In the genomic region with DNA sequence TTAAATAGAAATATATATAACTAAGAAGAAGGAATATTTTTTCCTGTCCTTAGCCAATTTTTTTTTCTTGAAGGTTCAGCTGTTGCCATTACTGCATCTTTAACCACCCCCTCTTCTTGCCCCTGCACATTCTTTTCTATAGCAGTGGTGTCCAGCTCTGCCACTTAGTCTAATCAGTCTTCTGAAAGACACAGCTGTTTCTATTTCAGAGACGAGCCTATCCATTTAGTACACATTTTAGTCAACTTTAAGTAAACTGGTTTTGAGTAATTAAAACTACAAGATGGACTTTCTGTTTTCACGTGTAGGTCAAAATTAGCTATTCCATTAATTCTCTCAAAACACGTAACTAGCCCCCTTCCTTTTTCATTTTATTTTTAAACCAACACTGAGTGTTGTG, we compare ENCODE assay signal across 13 cellular contexts. TPM values are rescaled to one million over a fixed set of nuclear protein-coding genes. Genes with fewer than 3 reads are reported as not detected.
DNase-seq lines count a peak whose midpoint lies in the region; ATAC-seq, FAIRE-seq and TF ChIP-seq lines count a peak whose summit lies in the region.
"Had no signal": no experiment of that assay in that cellular context is flagged by ENCODE, and none has a peak within 500 bp of the region (broad histone marks: within the 10 kb centered on the region; RNA-seq: fewer than 3 reads in every experiment).

No MANE protein-coding gene starts in this region.

- H2AFZ ChIP-seq in HepG2 (ENCODE audit: low read length): no peak overlapping the region

- peaks cover 5% of the 10 kb centered on the region for H4K20me1 ChIP-seq in HepG2 (ENCODE audit: insufficient read depth, low read length)

- no peak overlapping the region for H3K9ac ChIP-seq in HepG2 (ENCODE audit: insufficient read depth, low read depth, low read length)

- intact Hi-C loops in lower lobe of right lung (cut with DNase I) (no loop called here), sciatic nerve (cut with DNase I) (no loop called here), HepG2 (cut with micrococcal nuclease; ENCODE audit: unreplicated experiment) (no loop called here)

- CTCF ChIA-PET in HepG2 (lab: Yijun Ruan, JAX; ENCODE audit: low intra/inter-chr PET ratio, low total read pairs): no interaction called here

- peaks cover 79% of the 10 kb centered on the region for H3K79me2 ChIP-seq in HepG2 (ENCODE audit: insufficient read depth, low read length)

- in situ Hi-C loops in GM13976 (cut with MboI; ENCODE audit: low sequenced_read_pairs, unreplicated experiment) (no loop called here), HepG2 (cut with HindIII; ENCODE audit: extremely low pct_ligation_motif_present, low pct_unique_long_range_greater_than_20kb) (no loop called here)

- no TSS peak for BruUV-seq in HepG2 (replicated peaks; lab: Mats Ljungman, UMichigan)

- TF ChIP-seq EP300 in HepG2 (IDR thresholded peaks at IDR 0.05; ENCODE audit: low read depth in 2 of 2, low read length in 2 of 2): no peak
- TF ChIP-seq EP300 in HepG2 (CRISPR knock-in tag; IDR thresholded peaks at IDR 0.05; ENCODE audit: borderline replicate concordance): no peak

- POLR2A ChIA-PET in HepG2 (lab: Yijun Ruan, JAX): interaction anchor here (1.8 kb wide), 1 partner anchor 22 kb away, joined by 5 read pairs; no protein-coding TSS in a partner anchor

- no peak for TF ChIP-seq RAD21 in HepG2 (CRISPR knock-in tag; IDR thresholded peaks at IDR 0.05)

- peaks cover 6% of the 10 kb centered on the region for H3K4me1 ChIP-seq in lower lobe of right lung
- H3K4me1 ChIP-seq in HepG2 (ENCODE audit: insufficient read depth, low read length): peaks cover 21% of the 10 kb centered on the region

- ATAC-seq in GM19438 (IDR thresholded peaks at IDR 0.05; ENCODE audit: low read depth, unreplicated experiment): peak; percentile 64
- ATAC-seq in HG02885 (IDR thresholded peaks at IDR 0.05; ENCODE audit: poor library complexity, unreplicated experiment): peak; percentile 82
- ATAC-seq in lower lobe of right lung: no peak
- no peak for ATAC-seq in sciatic nerve
- no peak for ATAC-seq in HepG2
- ATAC-seq: naive thymus-derived CD8-positive, alpha-beta T cell had no signal

- peak; percentile 40 for DNase-seq in GM13976 (ENCODE audit: low spot score)
- no peak for DNase-seq in HL-60 (ENCODE audit: low read depth in 1 of 2, low spot score in 1 of 2)
- DNase-seq in lower lobe of right lung: no peak
- DNase-seq in NCI-H82 treated with DMSO at 0.1 percent for 48 hours (lab: John Stamatoyannopoulos, UW; ENCODE audit: unreplicated experiment): no peak
- no peak for DNase-seq in sciatic nerve (ENCODE audit: low spot score)
- no peak for DNase-seq in HepG2 (ENCODE audit: low spot score)
- DNase-seq: activated CD4-positive, alpha-beta memory T cell treated with anti-CD3 and anti-CD28 coated beads, Interleukin-2, amount 10 ng/mL, durations not matched to agents 7 days and 5 days; naive thymus-derived CD8-positive, alpha-beta T cell; NCI-H446 treated with DMSO at 0.1 percent for 48 hours; tibial artery had no signal

- no peak for TF ChIP-seq CTCF in GM13976 (IDR thresholded peaks at IDR 0.05; ENCODE audit: borderline replicate concordance, control extremely low read depth, extremely low read depth, insufficient read depth, missing control alignments)
- no peak for TF ChIP-seq CTCF in HL-60 (IDR thresholded peaks at IDR 0.05; ENCODE audit: insufficient read depth, low read length)
- no peak for TF ChIP-seq CTCF in lower lobe of right lung (IDR thresholded peaks at IDR 0.05)
- no peak for TF ChIP-seq CTCF in HepG2 (CRISPR knock-in tag; IDR thresholded peaks at IDR 0.05)

- H3K27me3 ChIP-seq in HL-60 (ENCODE audit: insufficient read depth, poor library complexity, severe bottlenecking) (no peaks in the 10 kb centered on the region), lower lobe of right lung (ENCODE audit: low read depth) (no peaks in the 10 kb centered on the region), HepG2 (ENCODE audit: control insufficient read depth in 1 of 2, insufficient read depth in 2 of 2, low read length in 2 of 2) (no peaks in the 10 kb centered on the region)
- H3K27me3 ChIP-seq: tibial artery had no signal

- H3K9me3 ChIP-seq in lower lobe of right lung (peaks cover 8% of the 10 kb centered on the region), HepG2 (ENCODE audit: low read length) (peaks cover 16% of the 10 kb centered on the region; the same call in 1 of the 2 replicates)

- no peak overlapping the region for H3K4me2 ChIP-seq in HepG2 (ENCODE audit: low read depth, low read length)

- FAIRE-seq in HepG2 (lab: Jason Lieb, UNC): no peak
- FAIRE-seq: endothelial cell of umbilical vein had no signal

- H3K27ac ChIP-seq in HL-60 (replicated peaks) (peak overlapping the region; percentile 60), lower lobe of right lung (no peak overlapping the region), HepG2 (ENCODE audit: extremely low read length, insufficient read depth, low read length) (no peak overlapping the region)
- H3K27ac ChIP-seq: tibial artery had no signal

- no peaks in the 10 kb centered on the region for H3K36me3 ChIP-seq in lower lobe of right lung
- peaks cover 2 to 4% of the 10 kb centered on the region in 2 experiments; a peak in 3 of 5 replicates for H3K36me3 ChIP-seq in HepG2 (replicated peaks in 1 of 2; ENCODE audit: control insufficient read depth in 1 of 2, insufficient read depth in 2 of 2, low read length in 2 of 2)

- TF ChIP-seq POLR2A in HepG2 (IDR thresholded peaks at IDR 0.05; ENCODE audit: insufficient read depth in 1 of 2, low read depth in 2 of 2, low read length in 2 of 2): no peak

- WGBS in HepG2 (ENCODE audit: low lambda C conversion rate): 100% methylated on average over 3 of the region's 3 CpGs

- H3K4me3 ChIP-seq in HL-60 (replicated peaks; ENCODE audit: insufficient read depth, low read length): no peak overlapping the region
- no peak overlapping the region for H3K4me3 ChIP-seq in lower lobe of right lung
- H3K4me3 ChIP-seq in HepG2 (replicated peaks in 1 of 3; ENCODE audit: insufficient read depth in 1 of 3, low read depth in 2 of 3, low read length in 3 of 3): no peak overlapping the region
- H3K4me3 ChIP-seq: tibial artery had no signal

TF ChIP-seq in HepG2, 621 proteins besides CTCF, POLR2A, EP300 and RAD21:
- TF ChIP-seq TBX2 (CRISPR knock-in tag; IDR thresholded peaks at IDR 0.05; ENCODE audit: borderline replicate concordance): no peak
- TF ChIP-seq, protein P1, sequence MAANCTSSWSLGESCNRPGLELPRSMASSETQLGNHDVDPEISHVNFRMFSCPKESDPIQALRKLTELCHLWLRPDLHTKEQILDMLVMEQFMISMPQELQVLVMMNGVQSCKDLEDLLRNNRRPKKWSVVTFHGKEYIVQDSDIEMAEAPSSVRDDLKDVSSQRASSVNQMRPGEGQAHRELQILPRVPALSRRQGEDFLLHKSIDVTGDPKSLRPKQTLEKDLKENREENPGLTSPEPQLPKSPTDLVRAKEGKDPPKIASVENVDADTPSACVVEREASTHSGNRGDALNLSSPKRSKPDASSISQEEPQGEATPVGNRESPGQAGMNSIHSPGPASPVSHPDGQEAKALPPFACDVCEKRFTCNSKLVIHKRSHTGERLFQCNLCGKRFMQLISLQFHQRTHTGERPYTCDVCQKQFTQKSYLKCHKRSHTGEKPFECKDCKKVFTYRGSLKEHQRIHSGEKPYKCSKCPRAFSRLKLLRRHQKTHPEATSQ (CRISPR knock-in tag; IDR thresholded peaks at IDR 0.05; ENCODE audit: borderline replicate concordance): no peak

RNA-seq across cellular contexts. Expression of a gene that starts 21.0 kb away (rescaled TPM):
- 34.2 TPM for total RNA-seq in lower lobe of right lung
- 24.2 TPM for total RNA-seq in sciatic nerve
- 51.6 and 68.8 TPM in 2 replicates for total RNA-seq in HepG2 (2016; rRNA removed; fragmentation: Illumina TruSeq; extraction: Trizol)
- 10.0 and 11.5 TPM in 2 replicates for total RNA-seq in HepG2 (2016; cell fraction: cytosol; rRNA removed; fragmentation: Illumina TruSeq; extraction: Trizol; ENCODE audit: low read depth)
- total RNA-seq in HepG2 (2016; cell fraction: insoluble cytoplasmic fraction; rRNA removed; fragmentation: Illumina TruSeq; extraction: Trizol): 47.5 and 62.1 TPM in 2 replicates
- total RNA-seq in HepG2 (2016; cell fraction: membrane; rRNA removed; fragmentation: Illumina TruSeq; extraction: Trizol): 48.3 and 49.1 TPM in 2 replicates
- total RNA-seq in HepG2 (2016; cell fraction: nucleus; rRNA removed; fragmentation: Illumina TruSeq; extraction: Trizol): 43.8 and 44.8 TPM in 2 replicates
- polyA plus RNA-seq in HepG2 (2011; rRNA removed): 11.0 and 12.6 TPM in 2 replicates
- 6.4 and 7.3 TPM in 2 replicates for polyA plus RNA-seq in HepG2 (2011; cell fraction: cytosol; rRNA removed)
- polyA plus RNA-seq in HepG2 (2011; cell fraction: nucleus; rRNA removed): 11.9 and 15.1 TPM in 2 replicates
- polyA plus RNA-seq in HepG2 (2012): 18.9 and 24.1 TPM in 2 replicates
- 4.1 and 6.0 TPM in 2 replicates for polyA plus RNA-seq in HepG2 (2016; cell fraction: cytosol; fragmentation: Illumina TruSeq; extraction: Trizol; ENCODE audit: low read depth)
- polyA plus RNA-seq in HepG2 (2016; cell fraction: insoluble cytoplasmic fraction; fragmentation: Illumina TruSeq; extraction: Trizol; ENCODE audit: low read depth): 33.9 and 34.3 TPM in 2 replicates
- 18.7 and 19.9 TPM in 2 replicates for polyA plus RNA-seq in HepG2 (2016; cell fraction: membrane; fragmentation: Illumina TruSeq; extraction: Trizol; ENCODE audit: low read depth)
- 16.2 and 18.6 TPM in 2 replicates for polyA plus RNA-seq in HepG2 (2016; cell fraction: nucleus; fragmentation: Illumina TruSeq; extraction: Trizol; ENCODE audit: insufficient read depth, low read depth)
- polyA minus RNA-seq in HepG2 (2011; rRNA and poly(A)+ RNA removed; ENCODE audit: low replicate concordance): 4.7 and 17.9 TPM in 2 replicates
- polyA minus RNA-seq in HepG2 (2011; cell fraction: cytosol; rRNA and poly(A)+ RNA removed): 17.1 and 17.5 TPM in 2 replicates
- polyA minus RNA-seq in HepG2 (2011; cell fraction: nucleus; rRNA and poly(A)+ RNA removed): 74.5 and 98.8 TPM in 2 replicates

Comparison
In these comparisons a context has a peak if more than half of its experiments do, and no peak if none do; other contexts are left out.
1. ATAC-seq: peak in GM19438 (single experiment) and HG02885 (single experiment); none in lower lobe of right lung (0 of 2), sciatic nerve (single experiment) and HepG2 (single experiment).